In the genomic region with DNA sequence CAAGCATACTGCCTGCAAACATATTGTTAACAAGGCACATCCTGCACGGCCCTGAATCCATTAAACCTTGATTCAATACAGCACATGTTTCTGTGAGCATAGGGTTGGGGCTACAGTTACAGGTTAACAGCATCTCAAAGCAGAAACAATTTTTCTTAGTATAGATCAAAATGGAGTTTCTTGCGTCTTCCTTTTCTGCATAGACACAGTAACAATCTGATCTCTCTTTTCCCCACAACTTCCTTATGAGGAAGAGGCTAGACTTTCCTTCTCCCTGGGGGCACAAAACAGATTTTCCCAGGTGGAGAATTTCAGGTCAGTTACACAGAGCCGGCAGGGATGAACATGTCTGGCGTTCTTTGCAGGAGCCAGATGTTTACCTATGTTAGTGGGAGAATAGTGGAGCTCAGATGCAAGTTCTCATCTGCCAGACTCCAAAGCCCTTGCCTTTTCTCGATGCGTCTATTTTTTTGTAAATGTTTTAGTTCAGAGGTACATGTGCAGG, we compare ENCODE assay signal across 14 cellular contexts. TPM values are rescaled to one million over a fixed set of nuclear protein-coding genes. Genes with fewer than 3 reads are reported as not detected.
DNase-seq lines count a peak whose midpoint lies in the region; ATAC-seq and TF ChIP-seq lines count a peak whose summit lies in the region.
"Had no signal": no experiment of that assay in that cellular context is flagged by ENCODE, and none has a peak within 500 bp of the region (broad histone marks: within the 10 kb centered on the region; RNA-seq: fewer than 3 reads in every experiment).

No MANE protein-coding gene starts in this region.

- intact Hi-C loops in activated T-helper 2 cell treated with anti-CD3 and anti-CD28 coated beads, Interferon-gamma antibody, Interleukin-2, Interleukin-4, amounts not matched to agents 10 μg/mL and 5 μg/mL and 100 μg/mL, durations not matched to agents 14 hours and 24 hours and 36 hours (cut with micrococcal nuclease), result no loop called here

- H3K27ac Mint-ChIP-seq in stimulated activated naive CD8-positive, alpha-beta T cell treated with anti-CD3 and anti-CD28 coated beads, Interleukin-15, Interleukin-2, amounts not matched to agents 100 ng/mL and 50 ng/mL, for 24 hours, result peak overlapping the region; percentile 95
- no peak overlapping the region for H3K27ac Mint-ChIP-seq in activated T-helper 2 cell treated with anti-CD3 and anti-CD28 coated beads, Interferon-gamma antibody, Interleukin-2, Interleukin-4, amounts not matched to agents 10 μg/mL and 5 μg/mL and 100 μg/mL, durations not matched to agents 14 hours and 24 hours and 36 hours
- peak overlapping the region; percentile 97 for H3K27ac Mint-ChIP-seq in mesothelial cell of epicardium

- no peaks in the 10 kb centered on the region for H3K27me3 Mint-ChIP-seq in stimulated activated naive CD8-positive, alpha-beta T cell treated with anti-CD3 and anti-CD28 coated beads, Interleukin-15, Interleukin-2, amounts not matched to agents 100 ng/mL and 50 ng/mL, for 24 hours
- no peaks in the 10 kb centered on the region for H3K27me3 Mint-ChIP-seq in activated T-helper 2 cell treated with anti-CD3 and anti-CD28 coated beads, Interferon-gamma antibody, Interleukin-2, Interleukin-4, amounts not matched to agents 10 μg/mL and 5 μg/mL and 100 μg/mL, durations not matched to agents 14 hours and 24 hours and 36 hours (ENCODE audit: low read depth)
- H3K27me3 Mint-ChIP-seq in mesothelial cell of epicardium (ENCODE audit: low read depth), result no peaks in the 10 kb centered on the region

- H3K4me3 Mint-ChIP-seq in stimulated activated naive CD8-positive, alpha-beta T cell treated with anti-CD3 and anti-CD28 coated beads, Interleukin-15, Interleukin-2, amounts not matched to agents 100 ng/mL and 50 ng/mL, for 24 hours, result peak overlapping the region; percentile 91
- peak overlapping the region; percentile 92 for H3K4me3 Mint-ChIP-seq in activated T-helper 2 cell treated with anti-CD3 and anti-CD28 coated beads, Interferon-gamma antibody, Interleukin-2, Interleukin-4, amounts not matched to agents 10 μg/mL and 5 μg/mL and 100 μg/mL, durations not matched to agents 14 hours and 24 hours and 36 hours (ENCODE audit: low read depth)
- peak overlapping the region; percentile 72 for H3K4me3 Mint-ChIP-seq in mesothelial cell of epicardium

- DNase-seq in stimulated activated naive CD8-positive, alpha-beta T cell treated with anti-CD3 and anti-CD28 coated beads, Interleukin-15, Interleukin-2, amounts not matched to agents 100 U/mL and 50 U/mL, for 24 hours, result no peak
- DNase-seq in activated T-helper 2 cell treated with anti-CD3 and anti-CD28 coated beads, Interferon-gamma antibody, Interleukin-2, Interleukin-4, amounts not matched to agents 10 μg/mL and 5 μg/mL and 100 μg/mL, durations not matched to agents 14 hours and 24 hours and 36 hours (ENCODE audit: low spot score), result no peak
- DNase-seq in mesothelial cell of epicardium (ENCODE audit: low spot score in 2 of 2, unreplicated experiment in 2 of 2) (no peak), NK-92 (lab: John Stamatoyannopoulos, UW; ENCODE audit: unreplicated experiment) (no peak), RKO (ENCODE audit: low spot score) (no peak)
- DNase-seq: activated effector memory CD4-positive, alpha-beta T cell treated with Interleukin-2 at 50 U/mL for 16 hours; effector CD4-positive, alpha-beta T cell; Kasumi-1; NCI-H524; pancreas; T-helper 9 cell had no signal

- no peak for TF ChIP-seq CTCF in mesothelial cell of epicardium (IDR thresholded peaks at IDR 0.05; ENCODE audit: unreplicated experiment)

- H3K4me1 Mint-ChIP-seq in stimulated activated naive CD8-positive, alpha-beta T cell treated with anti-CD3 and anti-CD28 coated beads, Interleukin-15, Interleukin-2, amounts not matched to agents 100 ng/mL and 50 ng/mL, for 24 hours (ENCODE audit: low read depth), result peaks cover 70% of the 10 kb centered on the region
- H3K4me1 Mint-ChIP-seq in activated T-helper 2 cell treated with anti-CD3 and anti-CD28 coated beads, Interferon-gamma antibody, Interleukin-2, Interleukin-4, amounts not matched to agents 10 μg/mL and 5 μg/mL and 100 μg/mL, durations not matched to agents 14 hours and 24 hours and 36 hours (ENCODE audit: low read depth), result peaks cover 55% of the 10 kb centered on the region
- H3K4me1 Mint-ChIP-seq in mesothelial cell of epicardium, result peaks cover 51% of the 10 kb centered on the region

- no peak for ATAC-seq in stimulated activated naive CD8-positive, alpha-beta T cell treated with anti-CD3 and anti-CD28 coated beads, Interleukin-15, Interleukin-2, amounts not matched to agents 100 U/mL and 50 U/mL, for 24 hours
- ATAC-seq in GM21619 (IDR thresholded peaks at IDR 0.05; ENCODE audit: unreplicated experiment) (no peak), HG03460 (IDR thresholded peaks at IDR 0.05; ENCODE audit: unreplicated experiment) (no peak)

- peaks cover 38% of the 10 kb centered on the region for H3K36me3 Mint-ChIP-seq in stimulated activated naive CD8-positive, alpha-beta T cell treated with anti-CD3 and anti-CD28 coated beads, Interleukin-15, Interleukin-2, amounts not matched to agents 100 ng/mL and 50 ng/mL, for 24 hours (ENCODE audit: low read depth)
- peaks cover 44% of the 10 kb centered on the region for H3K36me3 Mint-ChIP-seq in activated T-helper 2 cell treated with anti-CD3 and anti-CD28 coated beads, Interferon-gamma antibody, Interleukin-2, Interleukin-4, amounts not matched to agents 10 μg/mL and 5 μg/mL and 100 μg/mL, durations not matched to agents 14 hours and 24 hours and 36 hours (ENCODE audit: low read depth)
- H3K36me3 Mint-ChIP-seq in mesothelial cell of epicardium, result peaks cover 7% of the 10 kb centered on the region

- H3K9me3 Mint-ChIP-seq in stimulated activated naive CD8-positive, alpha-beta T cell treated with anti-CD3 and anti-CD28 coated beads, Interleukin-15, Interleukin-2, amounts not matched to agents 100 ng/mL and 50 ng/mL, for 24 hours, result no peaks in the 10 kb centered on the region
- no peaks in the 10 kb centered on the region for H3K9me3 Mint-ChIP-seq in activated T-helper 2 cell treated with anti-CD3 and anti-CD28 coated beads, Interferon-gamma antibody, Interleukin-2, Interleukin-4, amounts not matched to agents 10 μg/mL and 5 μg/mL and 100 μg/mL, durations not matched to agents 14 hours and 24 hours and 36 hours
- no peaks in the 10 kb centered on the region for H3K9me3 Mint-ChIP-seq in mesothelial cell of epicardium

RNA-seq across cellular contexts. Expression of a gene that starts 37.5 kb away (rescaled TPM):
- 124 and 126 TPM in 2 replicates for total RNA-seq in activated T-helper 2 cell treated with anti-CD3 and anti-CD28 coated beads, Interferon-gamma antibody, Interleukin-2, Interleukin-4, amounts not matched to agents 10 μg/mL and 5 μg/mL and 100 μg/mL, durations not matched to agents 14 hours and 24 hours and 36 hours
- 51.0 to 55.0 TPM (median 51.5 TPM) in 3 replicates for total RNA-seq in mesothelial cell of epicardium
